8 cellular contexts compared by ENCODE assay signal in the genomic region with DNA sequence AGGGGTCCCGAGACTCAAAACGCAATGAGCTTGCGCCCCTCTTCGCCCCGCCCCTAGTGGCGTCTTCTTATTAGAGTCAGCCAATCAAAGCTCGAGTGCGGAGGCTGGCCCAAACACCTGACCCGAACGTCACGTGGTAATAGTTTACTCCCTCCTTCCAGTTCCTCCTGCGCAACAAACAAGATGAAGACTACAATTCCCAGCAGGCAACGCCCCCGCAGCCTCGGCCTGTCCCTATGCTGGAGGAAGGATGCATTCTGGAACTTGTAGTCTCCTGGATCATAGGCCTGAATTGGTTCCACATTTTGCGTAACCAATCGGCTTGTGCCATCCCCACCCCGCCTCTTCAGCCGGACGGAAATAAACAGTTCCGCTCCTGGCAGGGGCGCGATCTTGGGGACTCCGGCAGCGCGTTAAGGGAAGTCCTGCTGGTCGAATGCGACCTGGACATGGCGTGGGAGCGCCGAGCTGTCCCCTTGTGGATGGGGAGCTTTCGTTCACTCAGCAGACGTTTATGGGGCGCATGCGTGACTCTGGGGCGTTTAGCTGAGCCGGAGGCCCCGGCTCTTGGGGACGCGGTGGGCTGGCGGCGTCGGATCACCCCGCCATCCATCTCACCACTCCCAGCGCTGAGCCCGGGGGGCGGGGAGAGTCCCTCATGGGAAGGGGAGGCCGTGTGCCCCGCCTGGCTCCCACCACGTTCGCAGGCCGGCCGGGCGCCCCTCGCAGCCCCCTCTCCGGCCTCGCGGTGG.
DNase-seq lines count a peak whose midpoint lies in the region; ATAC-seq and FAIRE-seq lines count a peak whose summit lies in the region.

WBP2 (minus strand) TSS at position 26 of the 752 bp plus-strand sequence. CDS start 38 bp downstream, outside the sequence.

- no peak within 1 kb of the TSS for H3K4me3 Mint-ChIP-seq in central memory CD8-positive, alpha-beta T cell

- H3K36me3 Mint-ChIP-seq in central memory CD8-positive, alpha-beta T cell (ENCODE audit: insufficient read depth) = peaks cover 15% of the 10 kb centered on the region

- H3K9me3 Mint-ChIP-seq in central memory CD8-positive, alpha-beta T cell = no peaks in the 10 kb centered on the region

- FAIRE-seq in islet of Langerhans (lab: Jason Lieb, UNC) = peak; percentile 80

- peak; percentile 89 for ATAC-seq in GM19035 (IDR thresholded peaks at IDR 0.05; ENCODE audit: unreplicated experiment)
- peak; percentile 84 for ATAC-seq in HG03354 (IDR thresholded peaks at IDR 0.05; ENCODE audit: poor library complexity, severe bottlenecking, unreplicated experiment)
- peak; percentile 94 for ATAC-seq in central memory CD8-positive, alpha-beta T cell (replicated peaks; ENCODE audit: extremely low read depth, poor library complexity, severe bottlenecking)

- no peak within 1 kb of the TSS for H3K27ac Mint-ChIP-seq in central memory CD8-positive, alpha-beta T cell (ENCODE audit: low read depth)

- DNase-seq in AML-193 (lab: John Stamatoyannopoulos, UW) (peak; percentile 100), NCI-H446 (lab: John Stamatoyannopoulos, UW) (peak; percentile 99 to 100)
- DNase-seq in activated CD4-positive, CD25-positive, alpha-beta regulatory T cell treated with anti-CD3 and anti-CD28 coated beads, Interleukin-2, amount 50 U/mL, for 16 hours (ENCODE audit: low read depth, low spot score) = peak; percentile 95
- peak; percentile 84 to 97 for DNase-seq in central memory CD8-positive, alpha-beta T cell (ENCODE audit: low spot score in 2 of 2)
- peak; percentile 93 for DNase-seq in stimulated activated CD4-positive, alpha-beta T cell treated with anti-CD3 and anti-CD28 coated beads, Interleukin-12 subunit alpha, Interleukin-12 subunit beta, amount 100 ng/mL, for 4 hours

- H3K27me3 Mint-ChIP-seq in central memory CD8-positive, alpha-beta T cell = no peaks in the 10 kb centered on the region

- H3K4me1 Mint-ChIP-seq in central memory CD8-positive, alpha-beta T cell = peaks cover 11% of the 10 kb centered on the region

Comparison
In these comparisons a context has a peak if more than half of its experiments do, and no peak if none do; other contexts are left out.
1. Peak in every context shown above with its lines: DNase-seq and ATAC-seq.